ENCODE assay signal across 1 cellular context in the genomic region with DNA sequence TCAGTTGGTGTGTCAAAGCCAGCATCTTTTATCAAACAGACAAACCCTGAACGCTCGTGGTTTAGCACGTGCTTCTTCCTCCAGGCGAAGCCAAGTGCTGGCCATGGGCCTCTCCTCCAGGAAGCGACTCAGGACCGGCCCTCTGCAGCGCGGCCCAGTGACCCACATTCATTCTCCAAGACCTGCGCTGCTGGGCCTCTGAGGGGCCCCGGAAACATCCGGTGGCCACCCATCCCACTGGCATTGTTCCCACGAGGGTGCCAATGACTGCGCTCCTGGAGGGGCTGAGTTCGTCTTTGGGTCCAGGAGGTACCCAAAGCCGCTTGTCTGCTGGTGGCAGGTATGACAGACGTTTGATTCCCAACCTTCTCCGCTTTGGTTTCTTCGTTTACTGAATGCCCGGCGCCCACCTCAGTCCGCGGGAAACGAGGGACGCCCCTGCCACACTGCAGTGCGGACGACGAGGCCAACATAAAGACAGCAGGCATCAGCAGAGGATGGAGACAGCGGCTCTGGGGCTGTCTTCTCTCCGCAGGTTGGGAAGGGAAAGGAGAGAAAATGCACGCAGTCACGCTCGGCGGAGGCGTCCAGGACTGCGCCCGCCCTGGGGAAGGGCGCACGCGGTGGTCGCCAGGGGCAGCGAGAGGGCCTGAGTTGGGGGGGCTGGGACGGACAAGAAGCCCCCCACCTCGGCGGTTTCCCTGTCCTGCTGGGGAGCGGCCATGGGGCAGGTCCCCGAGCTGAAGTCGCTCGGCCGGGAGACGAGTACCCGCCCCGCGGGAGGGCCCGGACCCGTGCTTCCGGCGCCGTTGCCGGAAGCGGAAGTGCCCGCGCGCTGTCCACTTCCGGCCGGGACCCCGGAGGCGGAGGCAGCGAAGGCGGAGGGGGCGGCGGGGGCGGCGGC.
TF ChIP-seq lines count a peak whose summit lies in the region.

EXOC3 (plus strand) TSS at position 842 of the 904 bp plus-strand sequence. CDS start 3,030 bp downstream, outside the sequence.

TF ChIP-seq in HepG2, 621 proteins besides CTCF, POLR2A, EP300 and RAD21 (continued from another document and continues in another):
- no peak for TF ChIP-seq ARID3A (IDR thresholded peaks at IDR 0.05; ENCODE audit: low read depth, low read length)
- TF ChIP-seq, protein P1, sequence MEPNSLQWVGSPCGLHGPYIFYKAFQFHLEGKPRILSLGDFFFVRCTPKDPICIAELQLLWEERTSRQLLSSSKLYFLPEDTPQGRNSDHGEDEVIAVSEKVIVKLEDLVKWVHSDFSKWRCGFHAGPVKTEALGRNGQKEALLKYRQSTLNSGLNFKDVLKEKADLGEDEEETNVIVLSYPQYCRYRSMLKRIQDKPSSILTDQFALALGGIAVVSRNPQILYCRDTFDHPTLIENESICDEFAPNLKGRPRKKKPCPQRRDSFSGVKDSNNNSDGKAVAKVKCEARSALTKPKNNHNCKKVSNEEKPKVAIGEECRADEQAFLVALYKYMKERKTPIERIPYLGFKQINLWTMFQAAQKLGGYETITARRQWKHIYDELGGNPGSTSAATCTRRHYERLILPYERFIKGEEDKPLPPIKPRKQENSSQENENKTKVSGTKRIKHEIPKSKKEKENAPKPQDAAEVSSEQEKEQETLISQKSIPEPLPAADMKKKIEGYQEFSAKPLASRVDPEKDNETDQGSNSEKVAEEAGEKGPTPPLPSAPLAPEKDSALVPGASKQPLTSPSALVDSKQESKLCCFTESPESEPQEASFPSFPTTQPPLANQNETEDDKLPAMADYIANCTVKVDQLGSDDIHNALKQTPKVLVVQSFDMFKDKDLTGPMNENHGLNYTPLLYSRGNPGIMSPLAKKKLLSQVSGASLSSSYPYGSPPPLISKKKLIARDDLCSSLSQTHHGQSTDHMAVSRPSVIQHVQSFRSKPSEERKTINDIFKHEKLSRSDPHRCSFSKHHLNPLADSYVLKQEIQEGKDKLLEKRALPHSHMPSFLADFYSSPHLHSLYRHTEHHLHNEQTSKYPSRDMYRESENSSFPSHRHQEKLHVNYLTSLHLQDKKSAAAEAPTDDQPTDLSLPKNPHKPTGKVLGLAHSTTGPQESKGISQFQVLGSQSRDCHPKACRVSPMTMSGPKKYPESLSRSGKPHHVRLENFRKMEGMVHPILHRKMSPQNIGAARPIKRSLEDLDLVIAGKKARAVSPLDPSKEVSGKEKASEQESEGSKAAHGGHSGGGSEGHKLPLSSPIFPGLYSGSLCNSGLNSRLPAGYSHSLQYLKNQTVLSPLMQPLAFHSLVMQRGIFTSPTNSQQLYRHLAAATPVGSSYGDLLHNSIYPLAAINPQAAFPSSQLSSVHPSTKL (CRISPR knock-in tag; IDR thresholded peaks at IDR 0.05) = peak; percentile 6; the same call in 1 of the 2 replicates
- TF ChIP-seq NKX3-1 (CRISPR knock-in tag; IDR thresholded peaks at IDR 0.05) = no peak
- no peak for TF ChIP-seq RERE (CRISPR knock-in tag; IDR thresholded peaks at IDR 0.05; ENCODE audit: low read depth)
- TF ChIP-seq, protein P2, sequence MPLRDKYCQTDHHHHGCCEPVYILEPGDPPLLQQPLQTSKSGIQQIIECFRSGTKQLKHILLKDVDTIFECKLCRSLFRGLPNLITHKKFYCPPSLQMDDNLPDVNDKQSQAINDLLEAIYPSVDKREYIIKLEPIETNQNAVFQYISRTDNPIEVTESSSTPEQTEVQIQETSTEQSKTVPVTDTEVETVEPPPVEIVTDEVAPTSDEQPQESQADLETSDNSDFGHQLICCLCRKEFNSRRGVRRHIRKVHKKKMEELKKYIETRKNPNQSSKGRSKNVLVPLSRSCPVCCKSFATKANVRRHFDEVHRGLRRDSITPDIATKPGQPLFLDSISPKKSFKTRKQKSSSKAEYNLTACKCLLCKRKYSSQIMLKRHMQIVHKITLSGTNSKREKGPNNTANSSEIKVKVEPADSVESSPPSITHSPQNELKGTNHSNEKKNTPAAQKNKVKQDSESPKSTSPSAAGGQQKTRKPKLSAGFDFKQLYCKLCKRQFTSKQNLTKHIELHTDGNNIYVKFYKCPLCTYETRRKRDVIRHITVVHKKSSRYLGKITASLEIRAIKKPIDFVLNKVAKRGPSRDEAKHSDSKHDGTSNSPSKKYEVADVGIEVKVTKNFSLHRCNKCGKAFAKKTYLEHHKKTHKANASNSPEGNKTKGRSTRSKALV (CRISPR knock-in tag; IDR thresholded peaks at IDR 0.05) = 0 out of 2 replicates have a peak, but pooled peaks have one; percentile 45
- 0 out of 2 replicates have a peak, but pooled peaks have one; percentile 32 for TF ChIP-seq ZNF639 (CRISPR knock-in tag; conservative IDR thresholded peaks at IDR 0.05)
- no peak for TF ChIP-seq ATF5 (CRISPR knock-in tag; IDR thresholded peaks at IDR 0.05; ENCODE audit: low read depth)
- peak; percentile 97 for TF ChIP-seq GABPB1 (CRISPR knock-in tag; IDR thresholded peaks at IDR 0.05)
- TF ChIP-seq ZNF790 (CRISPR knock-in tag; IDR thresholded peaks at IDR 0.05; ENCODE audit: borderline replicate concordance) = no peak
- no peak for TF ChIP-seq ZNF660 (CRISPR knock-in tag; IDR thresholded peaks at IDR 0.05; ENCODE audit: borderline replicate concordance, low read depth)
- TF ChIP-seq MXI1 (IDR thresholded peaks at IDR 0.05; ENCODE audit: borderline replicate concordance, low read depth, low read length) = peak; percentile 27; the same call in 1 of the 3 replicates
- peak; percentile 84 for TF ChIP-seq YEATS4 (CRISPR knock-in tag; IDR thresholded peaks at IDR 0.05; ENCODE audit: borderline replicate concordance)
- TF ChIP-seq GMEB1 (CRISPR knock-in tag; IDR thresholded peaks at IDR 0.05; ENCODE audit: borderline replicate concordance) = no peak
- TF ChIP-seq PCBP1 (IDR thresholded peaks at IDR 0.05; ENCODE audit: borderline replicate concordance, low read depth, low read length) = no peak
- TF ChIP-seq TERF1 (CRISPR knock-in tag; IDR thresholded peaks at IDR 0.05) = peak; percentile 86; the same call in 1 of the 2 replicates
- no peak for TF ChIP-seq AFF4 (CRISPR knock-in tag; IDR thresholded peaks at IDR 0.05)
- TF ChIP-seq ZNF331 (CRISPR knock-in tag; IDR thresholded peaks at IDR 0.05) = no peak; the same call in 1 of the 2 replicates
- TF ChIP-seq PHF21A (CRISPR knock-in tag; IDR thresholded peaks at IDR 0.05) = no peak
